In genomic region chr22:46823654-46824053, GRCh38 we compare ENCODE assay signal across 19 cellular contexts.
A peak's percentile ranks its signal among the peaks of the same experiment; 100 is the strongest.
DNase-seq lines count a peak whose midpoint lies in the region; ATAC-seq, FAIRE-seq and TF ChIP-seq lines count a peak whose summit lies in the region.
"Had no signal": no experiment of that assay in that cellular context is flagged by ENCODE, and none has a peak within 500 bp of the region (broad histone marks: within the 10 kb centered on the region; RNA-seq: fewer than 3 reads in every experiment).

No MANE protein-coding gene starts in this region.

- H3K9me2 ChIP-seq in MM.1S (replicated peaks; ENCODE audit: insufficient read depth, low read length), result no peaks in the 10 kb centered on the region

- CTCF ChIA-PET in H1 (lab: Charles Lee; ENCODE audit: partially characterized antibody), result interaction anchor here (1.1 to 1.9 kb wide), 6 partner anchors 10 to 189 kb away, joined by 3 to 8 read pairs (median 4); no protein-coding TSS in a partner anchor
- CTCF ChIA-PET in CD4-positive, alpha-beta T cell (lab: Charles Lee), result no interaction called here

- no peaks in the 10 kb centered on the region for H3K27me3 Mint-ChIP-seq in activated CD4-positive, alpha-beta T cell treated with anti-CD3 and anti-CD28 coated beads, Interleukin-2, amount 10 ng/mL, durations not matched to agents 24 days and 14 days
- H3K27me3 Mint-ChIP-seq in CD4-positive, alpha-beta T cell, result no peaks in the 10 kb centered on the region

- peaks cover 0 to under 1% (median 0%) of the 10 kb centered on the region in 4 experiments; a peak in 2 of 7 replicates for H3K4me1 ChIP-seq in H1 (replicated peaks in 1 of 4; ENCODE audit: control insufficient read depth in 3 of 4, insufficient read depth in 4 of 4, low read length in 3 of 4)
- H3K4me1 ChIP-seq in MM.1S (ENCODE audit: low read length), result peaks cover 3% of the 10 kb centered on the region
- H3K4me1 ChIP-seq: HAP-1 had no signal

- H3K9ac ChIP-seq in H1 (replicated peaks in 1 of 4; ENCODE audit: extremely low read depth in 1 of 4, low read depth in 3 of 4, low read length in 3 of 4) (no peak overlapping the region), MM.1S (ENCODE audit: low read length) (no peak overlapping the region)
- H3K9ac ChIP-seq: BLaER1 had no signal

- no peak for TF ChIP-seq POLR2A in H1 (IDR thresholded peaks at IDR 0.05; ENCODE audit: control extremely low read depth in 1 of 2, low read depth in 2 of 2, low read length in 2 of 2)

- no peak overlapping the region for H3K27ac Mint-ChIP-seq in activated CD4-positive, alpha-beta T cell treated with anti-CD3 and anti-CD28 coated beads, Interleukin-2, amount 10 ng/mL, durations not matched to agents 24 days and 14 days
- H3K27ac Mint-ChIP-seq in CD4-positive, alpha-beta T cell, result no peak overlapping the region
- H3K27ac Mint-ChIP-seq: CD8-positive, alpha-beta T cell had no signal

- ATAC-seq in HG02884 (IDR thresholded peaks at IDR 0.05; ENCODE audit: unreplicated experiment), result no peak
- no peak for ATAC-seq in CD4-positive, alpha-beta T cell (ENCODE audit: poor library complexity)
- ATAC-seq: CD8-positive, alpha-beta T cell; K562 had no signal

- H3K4me2 ChIP-seq in H1 (ENCODE audit: insufficient read depth in 1 of 2, low read depth in 2 of 2, low read length in 2 of 2) (no peak overlapping the region), MM.1S (ENCODE audit: low read depth, low read length) (no peak overlapping the region)
- H3K4me2 ChIP-seq: BLaER1 had no signal

- H3K79me2 ChIP-seq in H1 (ENCODE audit: control insufficient read depth in 1 of 2, insufficient read depth in 2 of 2, low read length in 2 of 2) (peaks cover 0 to 1% of the 10 kb centered on the region in 2 experiments; a peak in 1 of 4 replicates), MM.1S (ENCODE audit: low read length) (peaks cover 66% of the 10 kb centered on the region)

- H3K79me1 ChIP-seq in H1 (ENCODE audit: low read depth, low read length), result peaks cover 5% of the 10 kb centered on the region

- H3K14ac ChIP-seq in H1 (ENCODE audit: insufficient read length), result no peak overlapping the region

- H3K36me3 ChIP-seq in H1 (ENCODE audit: control insufficient read depth in 2 of 4, insufficient read depth in 4 of 4, low read length in 3 of 4) (no peaks in the 10 kb centered on the region), MM.1S (replicated peaks; ENCODE audit: insufficient read depth, low read length) (no peaks in the 10 kb centered on the region)
- H3K36me3 ChIP-seq: HAP-1 had no signal

- no peak overlapping the region for H2BK15ac ChIP-seq in H1 (ENCODE audit: low read length)

- H3K27ac ChIP-seq in H1 (ENCODE audit: low read depth, low read length), result no peak overlapping the region
- no peak overlapping the region for H3K27ac ChIP-seq in CD4-positive, alpha-beta T cell (ENCODE audit: low read depth, low read length)
- no peak overlapping the region for H3K27ac ChIP-seq in MM.1S (ENCODE audit: low read length)
- H3K27ac ChIP-seq: 22Rv1, BLaER1 had no signal

- H3K4ac ChIP-seq in H1 (replicated peaks; ENCODE audit: insufficient read length, low read depth, low read length), result no peak overlapping the region

- 96% methylated on average over 13 of the region's 13 CpGs; no CpG with 5 or more reads in 1 of the 2 experiments for WGBS in H1 (ENCODE audit: extremely low coverage in 1 of 2, insufficient coverage in 1 of 2, insufficient read length in 1 of 2, insufficient replicate concordance in 2 of 2, low coverage in 1 of 2, low lambda C conversion rate in 2 of 2, missing lambda C conversion rate in 1 of 2), 2 experiments

- no peaks in the 10 kb centered on the region for H3F3A ChIP-seq in MM.1S (ENCODE audit: insufficient read depth, low read length)

- intact Hi-C loops in activated CD4-positive, alpha-beta T cell treated with anti-CD3 and anti-CD28 coated beads, Interleukin-2, amount 10 ng/mL, durations not matched to agents 24 days and 14 days (cut with micrococcal nuclease), result no loop called here
- intact Hi-C loops in CD4-positive, alpha-beta T cell (cut with DNase I, micrococcal nuclease), result no loop called here

- H3K4me3 ChIP-seq in H1 (ENCODE audit: extremely low read depth in 1 of 4, insufficient read depth in 2 of 4, low read depth in 3 of 4, low read length in 4 of 4) (no peak overlapping the region), MM.1S (ENCODE audit: low read length) (no peak overlapping the region)
- H3K4me3 ChIP-seq: BLaER1, HAP-1, K562 had no signal

- no peak overlapping the region for H3K23ac ChIP-seq in H1 (ENCODE audit: insufficient read length)

- H3K9me3 Mint-ChIP-seq in activated CD4-positive, alpha-beta T cell treated with anti-CD3 and anti-CD28 coated beads, Interleukin-2, amount 10 ng/mL, durations not matched to agents 24 days and 14 days, result no peaks in the 10 kb centered on the region
- H3K9me3 Mint-ChIP-seq in CD4-positive, alpha-beta T cell, result no peaks in the 10 kb centered on the region
- H3K9me3 Mint-ChIP-seq: CD8-positive, alpha-beta T cell had no signal

- no peak for FAIRE-seq in H1 (lab: Jason Lieb, UNC)
- FAIRE-seq: D721Med, HTR-8/SVneo, K562 had no signal

- POLR2A ChIA-PET in H1 (lab: Charles Lee; ENCODE audit: partially characterized antibody), result interaction anchor here (1.7 kb wide), 1 partner anchor 9 kb away, joined by 4 read pairs; no protein-coding TSS in a partner anchor
- POLR2A ChIA-PET in CD4-positive, alpha-beta T cell (lab: Charles Lee), result no interaction called here

- H3K4me3 Mint-ChIP-seq in activated CD4-positive, alpha-beta T cell treated with anti-CD3 and anti-CD28 coated beads, Interleukin-2, amount 10 ng/mL, durations not matched to agents 24 days and 14 days, result no peak overlapping the region
- H3K4me3 Mint-ChIP-seq in CD4-positive, alpha-beta T cell, result no peak overlapping the region
- H3K4me3 Mint-ChIP-seq: CD14-positive monocyte; CD8-positive, alpha-beta T cell had no signal

- DNase-seq in activated CD4-positive, alpha-beta T cell treated with anti-CD3 and anti-CD28 coated beads, Interleukin-2, amount 10 ng/mL, durations not matched to agents 24 days and 14 days, result peak; percentile 48
- no peak for DNase-seq in activated CD4-positive, alpha-beta T cell treated with anti-CD3 and anti-CD28 coated beads, Interleukin-2, amount 50 U/mL, for 1 hour
- DNase-seq in H1 (ENCODE audit: low read depth in 1 of 2, low spot score in 2 of 2) (peak in 1 of 2 experiments; percentile 30), left kidney (ENCODE audit: low read depth, low spot score) (peak; percentile 38), 8988T (no peak), MM.1S (no peak)
- no peak for DNase-seq in CD4-positive, alpha-beta T cell
- DNase-seq: CD8-positive, alpha-beta T cell; GDM1; GOT3; IMR-90 had no signal

- no peak for TF ChIP-seq CTCF in H1 (IDR thresholded peaks at IDR 0.05; ENCODE audit: control extremely low read depth in 1 of 3, insufficient read depth in 1 of 3, low read depth in 1 of 3, low read length in 3 of 3)
- TF ChIP-seq CTCF in CD4-positive, alpha-beta T cell (IDR thresholded peaks at IDR 0.05), result no peak
- TF ChIP-seq CTCF in MM.1S (IDR thresholded peaks at IDR 0.05; ENCODE audit: low read length), result no peak

- H4K20me1 ChIP-seq in H1 (replicated peaks in 1 of 2; ENCODE audit: control insufficient read depth in 1 of 2, insufficient read depth in 2 of 2, low read length in 2 of 2) (peaks cover 3 to 4% of the 10 kb centered on the region in 2 experiments), MM.1S (ENCODE audit: insufficient read depth, low read length) (no peaks in the 10 kb centered on the region)

- H3K9me3 ChIP-seq in H1 (ENCODE audit: insufficient read depth in 2 of 2, low read depth in 1 of 2, low read length in 1 of 2) (no peaks in the 10 kb centered on the region), MM.1S (replicated peaks; ENCODE audit: insufficient read depth, low read length) (no peaks in the 10 kb centered on the region)
- no peaks in the 10 kb centered on the region for H3K9me3 ChIP-seq in CD4-positive, alpha-beta T cell (ENCODE audit: control insufficient read depth, low read length)
- H3K9me3 ChIP-seq: HAP-1 had no signal

- peaks cover 17% of the 10 kb centered on the region for H3K4me1 Mint-ChIP-seq in activated CD4-positive, alpha-beta T cell treated with anti-CD3 and anti-CD28 coated beads, Interleukin-2, amount 10 ng/mL, durations not matched to agents 24 days and 14 days
- peaks cover 45% of the 10 kb centered on the region for H3K4me1 Mint-ChIP-seq in CD4-positive, alpha-beta T cell (ENCODE audit: low read depth)

- no peak for TF ChIP-seq RAD21 in H1 (IDR thresholded peaks at IDR 0.05 in 1 of 2, conservative IDR thresholded peaks at IDR 0.05 in 1 of 2; ENCODE audit: low read depth in 2 of 2, low read length in 2 of 2)

- H4K8ac ChIP-seq in H1 (ENCODE audit: extremely low read depth, insufficient read depth, low read length), result peak overlapping the region; percentile 42; the same call in 1 of the 2 replicates

- no peak overlapping the region for H3K18ac ChIP-seq in H1 (ENCODE audit: extremely low read depth, low read length)

- no peak overlapping the region for H3K56ac ChIP-seq in H1 (replicated peaks; ENCODE audit: insufficient read length, low read depth, low read length)

- no peak overlapping the region for H2AK5ac ChIP-seq in H1 (ENCODE audit: low read depth, low read length)

- H3K23me2 ChIP-seq in H1 (ENCODE audit: low read depth, low read length), result 0 out of 2 replicates have a peak, but pooled peaks cover 1% of the 10 kb centered on the region

- H2BK120ac ChIP-seq in H1 (replicated peaks; ENCODE audit: low read depth, low read length), result no peak overlapping the region

- H2BK20ac ChIP-seq in H1 (ENCODE audit: low read length), result no peak overlapping the region

- TF ChIP-seq EP300 in H1 (IDR thresholded peaks at IDR 0.05; ENCODE audit: borderline replicate concordance in 1 of 2, low read depth in 2 of 2, low read length in 2 of 2), result no peak

- H2AFZ ChIP-seq in H1 (ENCODE audit: low read length) (no peak overlapping the region), MM.1S (ENCODE audit: low read length) (no peak overlapping the region)

- no peak overlapping the region for H4K5ac ChIP-seq in H1 (ENCODE audit: insufficient read length, low read depth, low read length)

- H2BK12ac ChIP-seq in H1 (ENCODE audit: low read depth, low read length), result no peak overlapping the region

- peaks cover 29% of the 10 kb centered on the region for H3K36me3 Mint-ChIP-seq in activated CD4-positive, alpha-beta T cell treated with anti-CD3 and anti-CD28 coated beads, Interleukin-2, amount 10 ng/mL, durations not matched to agents 24 days and 14 days (ENCODE audit: low read depth)
- H3K36me3 Mint-ChIP-seq in CD4-positive, alpha-beta T cell (ENCODE audit: low read depth), result peaks cover 89% of the 10 kb centered on the region

- H2BK5ac ChIP-seq in H1 (ENCODE audit: low read depth, low read length), result no peak overlapping the region

- H3K27me3 ChIP-seq in H1 (replicated peaks in 1 of 4; ENCODE audit: control insufficient read depth in 3 of 4, extremely low read depth in 1 of 4, insufficient read depth in 3 of 4, low read length in 3 of 4), result no peaks in the 10 kb centered on the region; a peak in 1 of 7 replicates
- H3K27me3 ChIP-seq in CD4-positive, alpha-beta T cell (ENCODE audit: control insufficient read depth, insufficient read depth, low read length), result no peaks in the 10 kb centered on the region
- no peaks in the 10 kb centered on the region for H3K27me3 ChIP-seq in MM.1S (replicated peaks; ENCODE audit: insufficient read depth, low read length)
- H3K27me3 ChIP-seq: BLaER1 had no signal

- no peak overlapping the region for H4K91ac ChIP-seq in H1 (replicated peaks; ENCODE audit: insufficient read length, low read length)

TF ChIP-seq in H1, 55 proteins besides CTCF, POLR2A, EP300 and RAD21 (continues in another document):
- TF ChIP-seq CREB1 (IDR thresholded peaks at IDR 0.05), result no peak

Comparison
In these comparisons a context has a peak if more than half of its experiments do, and no peak if none do; other contexts are left out.
1. DNase-seq: peak in activated CD4-positive, alpha-beta T cell treated with anti-CD3 and anti-CD28 coated beads, Interleukin-2, amount 10 ng/mL, durations not matched to agents 24 days and 14 days (single experiment) and left kidney (single experiment); none in activated CD4-positive, alpha-beta T cell treated with anti-CD3 and anti-CD28 coated beads, Interleukin-2, amount 50 U/mL, for 1 hour (single experiment), 8988T (single experiment), CD4-positive, alpha-beta T cell (0 of 10) and MM.1S (single experiment).